ENCODE assay signal across 14 cellular contexts in genomic region chr6:116404706-116405105, GRCh38. TPM values are rescaled to one million over a fixed set of nuclear protein-coding genes. Genes with fewer than 3 reads are reported as not detected.
DNase-seq lines count a peak whose midpoint lies in the region; ATAC-seq and TF ChIP-seq lines count a peak whose summit lies in the region.
"Had no signal": no experiment of that assay in that cellular context is flagged by ENCODE, and none has a peak within 500 bp of the region (broad histone marks: within the 10 kb centered on the region; RNA-seq: fewer than 3 reads in every experiment).

No MANE protein-coding gene starts in this region.

- peak overlapping the region; percentile 80 for H3K27ac Mint-ChIP-seq in GM23338
- H3K27ac Mint-ChIP-seq in stimulated activated memory B cell treated with anti-CD40 and anti-IgM and Interleukin-4, amounts not matched to agents 10 μg/mL and 1 μg/mL and 100 μg/mL, for 72 hours, result peak overlapping the region; percentile 89
- H3K27ac Mint-ChIP-seq: activated naive CD4-positive, alpha-beta T cell treated with anti-CD3 and anti-CD28 coated beads for 36 hours had no signal

- H3K36me3 Mint-ChIP-seq in GM23338 (ENCODE audit: low read depth), result peaks cover 10% of the 10 kb centered on the region; the same call in 2 of the 3 replicates
- peaks cover 10% of the 10 kb centered on the region for H3K36me3 Mint-ChIP-seq in stimulated activated memory B cell treated with anti-CD40 and anti-IgM and Interleukin-4, amounts not matched to agents 10 μg/mL and 1 μg/mL and 100 μg/mL, for 72 hours

- H3K4me3 ChIP-seq in GM23338 (no peak overlapping the region), astrocyte of the spinal cord (ENCODE audit: low read depth, low read length) (no peak overlapping the region), right atrium auricular region (no peak overlapping the region)

- H3K36me3 ChIP-seq in GM23338 (ENCODE audit: insufficient read depth), result peaks cover 4% of the 10 kb centered on the region; the same call in 1 of the 2 replicates
- H3K36me3 ChIP-seq in right atrium auricular region, result no peaks in the 10 kb centered on the region

- no peak overlapping the region for H3K4me3 Mint-ChIP-seq in GM23338
- H3K4me3 Mint-ChIP-seq in stimulated activated memory B cell treated with anti-CD40 and anti-IgM and Interleukin-4, amounts not matched to agents 10 μg/mL and 1 μg/mL and 100 μg/mL, for 72 hours, result no peak overlapping the region
- H3K4me3 Mint-ChIP-seq: activated naive CD4-positive, alpha-beta T cell treated with anti-CD3 and anti-CD28 coated beads for 36 hours had no signal

- H3K27ac ChIP-seq in GM23338 (ENCODE audit: low read depth) (peak overlapping the region; percentile 60), right atrium auricular region (peak overlapping the region; percentile 44 to 51)
- H3K27ac ChIP-seq: C4-2B, epithelial cell of prostate had no signal

- TF ChIP-seq CTCF in GM23338 (conservative IDR thresholded peaks at IDR 0.05; ENCODE audit: low read depth in 2 of 2), result no peak
- TF ChIP-seq CTCF in astrocyte of the spinal cord (IDR thresholded peaks at IDR 0.05; ENCODE audit: low read depth, low read length), result no peak
- no peak for TF ChIP-seq CTCF in right atrium auricular region (IDR thresholded peaks at IDR 0.05)

- H3K9me3 ChIP-seq in right atrium auricular region, result no peaks in the 10 kb centered on the region

- peaks cover 47% of the 10 kb centered on the region for H3K4me1 Mint-ChIP-seq in GM23338
- peaks cover 52% of the 10 kb centered on the region for H3K4me1 Mint-ChIP-seq in stimulated activated memory B cell treated with anti-CD40 and anti-IgM and Interleukin-4, amounts not matched to agents 10 μg/mL and 1 μg/mL and 100 μg/mL, for 72 hours

- no peaks in the 10 kb centered on the region for H3K9me2 ChIP-seq in GM23338 (ENCODE audit: insufficient read depth)

- H3K27me3 Mint-ChIP-seq in GM23338 (ENCODE audit: insufficient read depth, low read depth, poor library complexity), result peaks cover 2% of the 10 kb centered on the region
- H3K27me3 Mint-ChIP-seq in stimulated activated memory B cell treated with anti-CD40 and anti-IgM and Interleukin-4, amounts not matched to agents 10 μg/mL and 1 μg/mL and 100 μg/mL, for 72 hours, result no peaks in the 10 kb centered on the region

- H3F3A ChIP-seq in GM23338 (replicated peaks; ENCODE audit: low read depth), result no peaks in the 10 kb centered on the region

- no peaks in the 10 kb centered on the region for H4K20me1 ChIP-seq in GM23338 (replicated peaks; ENCODE audit: insufficient read depth)

- ATAC-seq in GM23338 (no peak), GM21576 (IDR thresholded peaks at IDR 0.05; ENCODE audit: unreplicated experiment) (no peak), HG02884 (IDR thresholded peaks at IDR 0.05; ENCODE audit: unreplicated experiment) (no peak)
- no peak for ATAC-seq in stimulated activated memory B cell treated with anti-CD40 and anti-IgM and Interleukin-4, amounts not matched to agents 10 μg/mL and 1 μg/mL and 100 μg/mL, for 72 hours

- peaks cover 52% of the 10 kb centered on the region for H3K79me2 ChIP-seq in GM23338 (replicated peaks; ENCODE audit: insufficient read depth)

- no peak overlapping the region for H2AFZ ChIP-seq in GM23338

- no peaks in the 10 kb centered on the region for H3K9me3 Mint-ChIP-seq in GM23338
- no peaks in the 10 kb centered on the region for H3K9me3 Mint-ChIP-seq in stimulated activated memory B cell treated with anti-CD40 and anti-IgM and Interleukin-4, amounts not matched to agents 10 μg/mL and 1 μg/mL and 100 μg/mL, for 72 hours
- H3K9me3 Mint-ChIP-seq: activated naive CD4-positive, alpha-beta T cell treated with anti-CD3 and anti-CD28 coated beads for 36 hours had no signal

- in situ Hi-C loops in astrocyte of the spinal cord (cut with HindIII; ENCODE audit: low sequenced_read_pairs), result no loop called here

- no peak for DNase-seq in GM23338 (ENCODE audit: low spot score)
- peak; percentile 41 for DNase-seq in astrocyte of the spinal cord (ENCODE audit: low read depth, low spot score)
- DNase-seq in right atrium auricular region (ENCODE audit: low spot score), result no peak
- no peak for DNase-seq in activated CD4-positive, alpha-beta T cell treated with anti-CD3 and anti-CD28 coated beads for 48 hours
- DNase-seq in AG20443 (ENCODE audit: low spot score), result no peak
- DNase-seq: activated naive CD4-positive, alpha-beta T cell treated with anti-CD3 and anti-CD28 coated beads for 36 hours; central memory CD4-positive, alpha-beta T cell; NCI-H1930; SHP77 had no signal

- H3K4me2 ChIP-seq in GM23338, result no peak overlapping the region

- H3K27me3 ChIP-seq in GM23338 (ENCODE audit: insufficient read depth) (no peaks in the 10 kb centered on the region), right atrium auricular region (no peaks in the 10 kb centered on the region)

- H3K4me1 ChIP-seq in GM23338 (ENCODE audit: insufficient read depth) (peaks cover 20% of the 10 kb centered on the region), right atrium auricular region (peaks cover 0 to 30% of the 10 kb centered on the region in 2 donors)

TF ChIP-seq in GM23338, 12 proteins besides CTCF, POLR2A, EP300 and RAD21 (continues in another document):
- TF ChIP-seq POLR2AphosphoS5 (IDR thresholded peaks at IDR 0.05; ENCODE audit: low read depth) (no peak), ZNF462 (CRISPR knock-in tag; IDR thresholded peaks at IDR 0.05) (no peak), ZNF331 (CRISPR knock-in tag; IDR thresholded peaks at IDR 0.05; ENCODE audit: low read depth) (no peak), NANOG (IDR thresholded peaks at IDR 0.05; ENCODE audit: borderline replicate concordance) (no peak)

RNA-seq across cellular contexts. Expression of gene DSE, which starts 34.0 kb away (rescaled TPM):
- 41.5 and 45.2 TPM in 2 replicates for total RNA-seq in GM23338 (2014; rRNA removed; shearing (Covaris generic))
- 16.8 and 18.8 TPM in 2 replicates for polyA plus RNA-seq in GM23338 (2016; fragmentation: Nextera tagmentation; extraction: Ambion mirVana)
- total RNA-seq in right atrium auricular region, result 10 to 100 TPM; 19.4 to 31.7 TPM

RNA-seq across cellular contexts. Expression of gene CALHM6, which starts 56.5 kb away (rescaled TPM):
- total RNA-seq in GM23338 (2014; rRNA removed; shearing (Covaris generic)), result 0.27 and 1.6 TPM in 2 replicates
- 1.2 and 2.6 TPM in 2 replicates for polyA plus RNA-seq in GM23338 (2016; fragmentation: Nextera tagmentation; extraction: Ambion mirVana)
- total RNA-seq in right atrium auricular region, result 1 to 10 TPM; 2.3 to 3.1 TPM
